In genomic region chrX:10156199-10157031, GRCh38 we compare ENCODE assay signal across 8 cellular contexts. TPM values are rescaled to one million over a fixed set of nuclear protein-coding genes. Genes with fewer than 3 reads are reported as not detected.
DNase-seq lines count a peak whose midpoint lies in the region; ATAC-seq and TF ChIP-seq lines count a peak whose summit lies in the region.

Gene CLCN4, plus strand, starts transcription at chrX:10156975. Its CDS starts 28,058 bp downstream, at chrX:10185033.

- H3K4me1 ChIP-seq in body of pancreas (peaks cover 6% of the 10 kb centered on the region), iPS-15b (ENCODE audit: control insufficient read depth, insufficient read depth, low read length) (peaks cover 3% of the 10 kb centered on the region)

- H3K27ac ChIP-seq in body of pancreas = peak within 1 kb of the TSS; percentile 57 to 82 (median 68)

- H3K27me3 ChIP-seq in body of pancreas (no peaks in the 10 kb centered on the region), iPS-15b (ENCODE audit: control insufficient read depth, insufficient read depth, low read length) (no peaks in the 10 kb centered on the region)

- 9 to 43% methylated on average over 7 to 27 of the region's 27 CpGs for WGBS in body of pancreas, 2 donors

- H3K9ac ChIP-seq in iPS-15b (ENCODE audit: low read depth, low read length) = no peak within 1 kb of the TSS

- intact Hi-C loops in body of pancreas (cut with DNase I) = no loop called here

- no peak for TF ChIP-seq CTCF in body of pancreas (IDR thresholded peaks at IDR 0.05)

- H3K36me3 ChIP-seq in body of pancreas (replicated peaks in 1 of 2; ENCODE audit: insufficient read depth in 1 of 2, low read depth in 2 of 2) (no peaks in the 10 kb centered on the region), iPS-15b (ENCODE audit: control insufficient read depth, insufficient read depth, low read length) (no peaks in the 10 kb centered on the region)

- H3K4me3 ChIP-seq in body of pancreas (no peak within 1 kb of the TSS), iPS-15b (ENCODE audit: low read depth, low read length) (peak within 1 kb of the TSS; percentile 36)

- H3K9me3 ChIP-seq in body of pancreas (no peaks in the 10 kb centered on the region), iPS-15b (ENCODE audit: control insufficient read depth, insufficient read depth, low read length) (no peaks in the 10 kb centered on the region)

- peak in 2 of 3 donors; percentile 55 to 62 for TF ChIP-seq POLR2A in body of pancreas (IDR thresholded peaks at IDR 0.05)

- peak; percentile 47 for ATAC-seq in HG02623 (IDR thresholded peaks at IDR 0.05; ENCODE audit: unreplicated experiment)
- peak; percentile 96 for ATAC-seq in body of pancreas
- ATAC-seq in GM19328 (IDR thresholded peaks at IDR 0.05; ENCODE audit: unreplicated experiment) = no peak

- DNase-seq in GM03348 (ENCODE audit: low spot score) = peak; percentile 73
- peak; percentile 33 for DNase-seq in NCI-H460 (ENCODE audit: extremely low read depth, low read depth)
- peak; percentile 60 to 77 (median 72) for DNase-seq in body of pancreas
- peak; percentile 79 for DNase-seq in retina
- DNase-seq in NCI-H1436 (lab: John Stamatoyannopoulos, UW) = no peak

RNA-seq across cellular contexts. Expression of gene CLCN4, which starts in this region (rescaled TPM):
- 3.4 and 4.1 TPM in 2 replicates for total RNA-seq in NCI-H460 (2014; rRNA removed; shearing (Covaris generic))
- 1.7 and 2.2 TPM in 2 replicates for polyA plus RNA-seq in NCI-H460 (2014; cell fraction: nucleus; rRNA removed)
- 1 to 10 TPM in 1 of 2 donors, under 1 TPM in 1; 0.33 to 1.6 TPM for total RNA-seq in body of pancreas
